Comparison of ENCODE assay signal across 8 cellular contexts in genomic region chr19:44207126-44207803, GRCh38. TPM values are rescaled to one million over a fixed set of nuclear protein-coding genes. Genes with fewer than 3 reads are reported as not detected.
DNase-seq lines count a peak whose midpoint lies in the region; ATAC-seq and TF ChIP-seq lines count a peak whose summit lies in the region.

No MANE protein-coding gene starts in this region.

- in situ Hi-C loops in ACHN (cut with HindIII; ENCODE audit: low pct_ligation_motif_present, low pct_unique_long_range_greater_than_20kb, low sequenced_read_pairs) = no loop called here

- ATAC-seq in GM18870 (IDR thresholded peaks at IDR 0.05; ENCODE audit: unreplicated experiment) (peak; percentile 68), HG03139 (IDR thresholded peaks at IDR 0.05; ENCODE audit: unreplicated experiment) (peak; percentile 80)

- H3K36me3 ChIP-seq in colonic mucosa = no peaks in the 10 kb centered on the region

- no peaks in the 10 kb centered on the region for H3K9me3 ChIP-seq in colonic mucosa

- H3K4me1 Mint-ChIP-seq in activated CD4-positive, alpha-beta T cell treated with anti-CD3 and anti-CD28 coated beads, Interleukin-2, amount 10 ng/mL, durations not matched to agents 24 days and 14 days = peaks cover 10% of the 10 kb centered on the region

- H3K36me3 Mint-ChIP-seq in activated CD4-positive, alpha-beta T cell treated with anti-CD3 and anti-CD28 coated beads, Interleukin-2, amount 10 ng/mL, durations not matched to agents 24 days and 14 days (ENCODE audit: low read depth) = peaks cover 8% of the 10 kb centered on the region

- H3K27ac Mint-ChIP-seq in activated CD4-positive, alpha-beta T cell treated with anti-CD3 and anti-CD28 coated beads, Interleukin-2, amount 10 ng/mL, durations not matched to agents 24 days and 14 days = peak overlapping the region; percentile 80

- DNase-seq in ACHN = peak; percentile 92
- peak; percentile 95 for DNase-seq in NCI-H226
- peak; percentile 94 for DNase-seq in activated CD4-positive, alpha-beta T cell treated with anti-CD3 and anti-CD28 coated beads, Interleukin-2, amount 10 ng/mL, durations not matched to agents 24 days and 14 days
- DNase-seq in colonic mucosa = peak; percentile 94
- peak; percentile 96 for DNase-seq in kidney tubule cell (ENCODE audit: low spot score)
- peak; percentile 29 to 54 for DNase-seq in stimulated activated CD4-positive, alpha-beta T cell treated with anti-CD3 and anti-CD28 coated beads, Interleukin-1b, Interleukin-23, amount 100 ng/mL, for 1 hour (ENCODE audit: low read depth in 2 of 2)

- no peaks in the 10 kb centered on the region for H3K4me1 ChIP-seq in colonic mucosa

- H3K27ac ChIP-seq in colonic mucosa = peak overlapping the region; percentile 69

- peak overlapping the region; percentile 77 to 94 for H3K9ac ChIP-seq in colonic mucosa (ENCODE audit: low read depth in 2 of 2, low read length in 2 of 2)

- H3K4me3 Mint-ChIP-seq in activated CD4-positive, alpha-beta T cell treated with anti-CD3 and anti-CD28 coated beads, Interleukin-2, amount 10 ng/mL, durations not matched to agents 24 days and 14 days = peak overlapping the region; percentile 95

- peaks cover 2% of the 10 kb centered on the region for H3K27me3 Mint-ChIP-seq in activated CD4-positive, alpha-beta T cell treated with anti-CD3 and anti-CD28 coated beads, Interleukin-2, amount 10 ng/mL, durations not matched to agents 24 days and 14 days

- H3K27me3 ChIP-seq in colonic mucosa = no peaks in the 10 kb centered on the region

- intact Hi-C loops in activated CD4-positive, alpha-beta T cell treated with anti-CD3 and anti-CD28 coated beads, Interleukin-2, amount 10 ng/mL, durations not matched to agents 24 days and 14 days (cut with micrococcal nuclease) = loop anchor here (1.0 to 5.0 kb wide), 3 partner anchors 42 to 270 kb away; partner anchors contain the start of genes ZNF226, ZNF284 and ZNF45
- intact Hi-C loops in colonic mucosa (cut with DNase I) = loop anchor here (5.0 kb wide), 1 partner anchor 100 kb away; the partner anchor contains the start of gene ZNF235

- peak overlapping the region; percentile 61 for H3K4me3 ChIP-seq in colonic mucosa

- peaks cover 14% of the 10 kb centered on the region for H3K9me3 Mint-ChIP-seq in activated CD4-positive, alpha-beta T cell treated with anti-CD3 and anti-CD28 coated beads, Interleukin-2, amount 10 ng/mL, durations not matched to agents 24 days and 14 days

- no peak for TF ChIP-seq CTCF in colonic mucosa (IDR thresholded peaks at IDR 0.05)

RNA-seq across cellular contexts. Expression of gene ZNF227, which starts 5.1 kb away (rescaled TPM):
- 17.8 and 18.8 TPM in 2 replicates for total RNA-seq in activated CD4-positive, alpha-beta T cell treated with anti-CD3 and anti-CD28 coated beads, Interleukin-2, amount 10 ng/mL, durations not matched to agents 24 days and 14 days
- total RNA-seq in colonic mucosa = 10 to 100 TPM in 1 of 2 donors, 1 to 10 TPM in 1; 9.9 to 12.3 TPM

RNA-seq across cellular contexts. Expression of gene ZNF226, which starts 42.4 kb away (rescaled TPM):
- total RNA-seq in activated CD4-positive, alpha-beta T cell treated with anti-CD3 and anti-CD28 coated beads, Interleukin-2, amount 10 ng/mL, durations not matched to agents 24 days and 14 days = 10.4 and 12.3 TPM in 2 replicates
- 10 to 100 TPM; 12.9 to 15.5 TPM for total RNA-seq in colonic mucosa

RNA-seq across cellular contexts. Expression of gene ZNF233, which starts 52.4 kb away (rescaled TPM):
- total RNA-seq in activated CD4-positive, alpha-beta T cell treated with anti-CD3 and anti-CD28 coated beads, Interleukin-2, amount 10 ng/mL, durations not matched to agents 24 days and 14 days = 0.12 TPM in 1 of 2 replicates, not detected in the other
- total RNA-seq in colonic mucosa = 1 to 10 TPM in 1 of 2 donors, under 1 TPM in 1; 0.44 to 1.0 TPM

Comparison
In these comparisons a context has a peak if more than half of its experiments do, and no peak if none do; other contexts are left out.
1. Peak in every context shown above with its lines: DNase-seq, ATAC-seq, H3K4me3 ChIP-seq and H3K27ac ChIP-seq.
2. DNase-seq: peak in every context shown above with its lines; median percentile 96 in kidney tubule cell; 95 in NCI-H226; 94 in activated CD4-positive, alpha-beta T cell treated with anti-CD3 and anti-CD28 coated beads, Interleukin-2, amount 10 ng/mL, durations not matched to agents 24 days and 14 days; 94 in colonic mucosa; 92 in ACHN; 42 in stimulated activated CD4-positive, alpha-beta T cell treated with anti-CD3 and anti-CD28 coated beads, Interleukin-1b, Interleukin-23, amount 100 ng/mL, for 1 hour.